1 cellular context compared by ENCODE assay signal in the genomic region with DNA sequence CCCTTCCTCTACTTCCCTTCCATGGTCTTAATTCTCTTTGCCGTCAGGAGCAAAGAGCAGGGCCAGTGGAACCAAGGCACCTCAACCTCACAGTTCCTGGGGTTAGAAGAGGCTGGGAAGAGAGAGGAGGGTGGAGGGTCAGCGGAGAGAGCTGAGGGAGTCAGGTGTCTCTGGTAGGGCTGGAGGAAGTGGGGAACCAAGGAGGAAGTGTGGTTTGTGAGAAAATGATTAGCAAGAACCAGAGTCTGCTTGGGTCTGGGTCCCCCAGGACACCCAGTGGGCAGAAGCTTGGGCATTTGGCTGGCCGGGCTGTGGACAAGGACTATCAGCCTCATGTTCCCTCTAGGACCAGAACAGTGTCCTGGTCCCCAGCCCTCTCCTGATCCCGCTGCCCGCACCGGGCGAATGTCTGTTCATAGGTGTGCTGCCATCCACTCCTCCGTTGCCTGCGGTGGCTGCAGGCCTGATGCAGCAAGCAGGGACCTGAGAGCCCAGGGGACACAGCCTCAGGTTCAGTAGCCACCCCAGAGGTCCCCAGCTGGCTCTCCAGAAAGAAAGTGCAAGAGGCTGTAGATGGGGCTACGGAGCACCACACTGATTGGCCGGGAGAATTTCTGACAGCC.
TF ChIP-seq lines count a peak whose summit lies in the region.

No MANE protein-coding gene starts in this region.

TF ChIP-seq in K562, 482 proteins besides CTCF, POLR2A, EP300 and RAD21:
- TF ChIP-seq ILF3 (IDR thresholded peaks at IDR 0.05; ENCODE audit: borderline replicate concordance) (no peak), SPI1 (IDR thresholded peaks at IDR 0.05; ENCODE audit: borderline replicate concordance, low read depth, low read length) (peak; percentile 54; the same call in 1 of the 2 replicates), MEF2D (tag; conservative IDR thresholded peaks at IDR 0.05; ENCODE audit: low read depth) (no peak), ZBED1 (IDR thresholded peaks at IDR 0.05) (no peak), CBX2 (IDR thresholded peaks at IDR 0.05; ENCODE audit: insufficient read depth, low read length, poor library complexity, severe bottlenecking) (no peak)
- TF ChIP-seq, protein P1, sequence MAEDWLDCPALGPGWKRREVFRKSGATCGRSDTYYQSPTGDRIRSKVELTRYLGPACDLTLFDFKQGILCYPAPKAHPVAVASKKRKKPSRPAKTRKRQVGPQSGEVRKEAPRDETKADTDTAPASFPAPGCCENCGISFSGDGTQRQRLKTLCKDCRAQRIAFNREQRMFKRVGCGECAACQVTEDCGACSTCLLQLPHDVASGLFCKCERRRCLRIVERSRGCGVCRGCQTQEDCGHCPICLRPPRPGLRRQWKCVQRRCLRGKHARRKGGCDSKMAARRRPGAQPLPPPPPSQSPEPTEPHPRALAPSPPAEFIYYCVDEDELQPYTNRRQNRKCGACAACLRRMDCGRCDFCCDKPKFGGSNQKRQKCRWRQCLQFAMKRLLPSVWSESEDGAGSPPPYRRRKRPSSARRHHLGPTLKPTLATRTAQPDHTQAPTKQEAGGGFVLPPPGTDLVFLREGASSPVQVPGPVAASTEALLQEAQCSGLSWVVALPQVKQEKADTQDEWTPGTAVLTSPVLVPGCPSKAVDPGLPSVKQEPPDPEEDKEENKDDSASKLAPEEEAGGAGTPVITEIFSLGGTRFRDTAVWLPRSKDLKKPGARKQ (CRISPR knock-in tag; IDR thresholded peaks at IDR 0.05), result no peak
